ENCODE assay signal across 9 cellular contexts in the genomic region with DNA sequence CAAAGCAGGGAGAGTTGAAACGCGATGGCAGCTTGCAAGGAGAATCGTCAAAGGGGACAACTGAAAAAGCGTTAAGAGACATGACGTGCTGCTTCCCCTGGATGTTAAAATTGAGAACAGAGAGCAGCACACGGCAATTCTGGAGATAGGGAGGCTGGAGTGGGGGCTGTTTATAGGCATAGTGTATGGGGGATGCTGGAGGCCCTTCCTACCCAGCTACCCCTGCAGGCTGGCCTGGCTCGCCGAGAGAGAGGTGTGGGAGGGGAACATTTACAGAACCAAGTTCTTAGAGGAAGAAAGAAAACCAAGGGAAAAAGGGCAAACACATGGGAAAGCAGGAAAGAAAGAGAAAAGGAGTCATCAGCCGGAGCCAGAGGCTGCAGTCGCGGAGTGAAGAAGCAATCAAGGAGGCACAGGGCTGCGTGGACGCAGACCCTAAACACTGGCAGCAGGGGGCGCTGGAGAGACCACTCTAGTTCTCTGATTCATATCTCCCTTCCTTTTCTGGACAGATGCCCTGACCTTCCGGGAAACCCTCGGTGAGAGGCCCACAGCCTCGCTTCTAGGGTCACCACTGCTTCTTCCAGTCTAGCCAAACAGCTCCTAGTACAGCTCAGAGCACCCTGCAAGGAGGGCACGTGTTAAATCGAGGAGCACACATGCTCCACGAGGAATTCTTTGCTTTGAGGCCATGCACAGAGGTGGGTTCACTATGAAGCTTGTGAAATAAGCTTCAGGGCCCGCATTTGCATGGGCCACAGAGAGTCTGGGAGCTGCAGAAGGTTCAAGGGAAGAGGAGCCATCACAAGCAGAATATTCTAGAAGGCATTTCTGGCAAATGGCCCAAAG. TPM values are rescaled to one million over a fixed set of nuclear protein-coding genes. Genes with fewer than 3 reads are reported as not detected.
DNase-seq lines count a peak whose midpoint lies in the region; ATAC-seq and TF ChIP-seq lines count a peak whose summit lies in the region.
"Had no signal": no experiment of that assay in that cellular context is flagged by ENCODE, and none has a peak within 500 bp of the region (broad histone marks: within the 10 kb centered on the region; RNA-seq: fewer than 3 reads in every experiment).

No MANE protein-coding gene starts in this region.

- no peaks in the 10 kb centered on the region for H3K9me2 ChIP-seq in Karpas-422 (replicated peaks; ENCODE audit: insufficient read depth, low read length)

- H3K27ac Mint-ChIP-seq in activated naive CD8-positive, alpha-beta T cell treated with anti-CD3 and anti-CD28 coated beads for 36 hours = peak overlapping the region; percentile 42

- no peak overlapping the region for H3K4me3 ChIP-seq in A673 (ENCODE audit: low read depth, low read length, poor library complexity, severe bottlenecking)
- no peak overlapping the region for H3K4me3 ChIP-seq in Karpas-422 (ENCODE audit: low read length)
- H3K4me3 ChIP-seq: ascending aorta had no signal

- TF ChIP-seq CTCF in A673 (conservative IDR thresholded peaks at IDR 0.05; ENCODE audit: low read depth, low read length) (peak; percentile 85), GM13976 (IDR thresholded peaks at IDR 0.05; ENCODE audit: borderline replicate concordance, control extremely low read depth, extremely low read depth, insufficient read depth, missing control alignments) (peak; percentile 53)

- DNase-seq in A673 (ENCODE audit: low spot score) = peak; percentile 64
- peak; percentile 66 for DNase-seq in GM13976 (ENCODE audit: low spot score)
- DNase-seq in Karpas-422 = peak; percentile 89
- DNase-seq in activated naive CD8-positive, alpha-beta T cell treated with anti-CD3 and anti-CD28 coated beads for 36 hours = peak; percentile 50
- DNase-seq in inferior parietal cortex (ENCODE audit: extremely low spot score) = peak; percentile 65
- DNase-seq in stromal cell of bone marrow (ENCODE audit: low read depth) = peak; percentile 25
- DNase-seq in SHP77 (lab: John Stamatoyannopoulos, UW) = no peak

- no peak overlapping the region for H3K4me2 ChIP-seq in Karpas-422 (ENCODE audit: low read depth, low read length, poor library complexity, severe bottlenecking)

- ATAC-seq in GM19452 (IDR thresholded peaks at IDR 0.05; ENCODE audit: unreplicated experiment) = no peak

- peaks cover 17% of the 10 kb centered on the region for H3K27me3 Mint-ChIP-seq in activated naive CD8-positive, alpha-beta T cell treated with anti-CD3 and anti-CD28 coated beads for 36 hours

- no TSS peak for BruUV-seq in A673 (replicated peaks; lab: Mats Ljungman, UMichigan)

- no peaks in the 10 kb centered on the region for H3K36me3 Mint-ChIP-seq in activated naive CD8-positive, alpha-beta T cell treated with anti-CD3 and anti-CD28 coated beads for 36 hours

- no peak overlapping the region for H3K4me3 Mint-ChIP-seq in activated naive CD8-positive, alpha-beta T cell treated with anti-CD3 and anti-CD28 coated beads for 36 hours

- in situ Hi-C loops in GM13976 (cut with MboI; ENCODE audit: low sequenced_read_pairs, unreplicated experiment) = no loop called here

- no peaks in the 10 kb centered on the region for H4K20me1 ChIP-seq in Karpas-422 (ENCODE audit: insufficient read depth, low read depth, low read length)

- no peak overlapping the region for H2AFZ ChIP-seq in Karpas-422 (ENCODE audit: low read length)

- CTCF ChIA-PET in A673 (lab: Charles Lee) = interaction anchor here (0.7 to 1.7 kb wide), 5 partner anchors 17 to 301 kb away, joined by 3 to 10 read pairs (median 4); no protein-coding TSS in a partner anchor

- H3K9me3 ChIP-seq in A673 (ENCODE audit: low read depth, low read length, poor library complexity, severe bottlenecking) = no peaks in the 10 kb centered on the region
- H3K9me3 ChIP-seq in Karpas-422 (ENCODE audit: low read length) = no peaks in the 10 kb centered on the region
- H3K9me3 ChIP-seq: ascending aorta had no signal

- H3K27ac ChIP-seq in A673 (ENCODE audit: low read depth, low read length, poor library complexity, severe bottlenecking) (no peak overlapping the region), Karpas-422 (ENCODE audit: low read length) (no peak overlapping the region)
- H3K27ac ChIP-seq: ascending aorta had no signal

- H3K9me3 Mint-ChIP-seq in activated naive CD8-positive, alpha-beta T cell treated with anti-CD3 and anti-CD28 coated beads for 36 hours = no peaks in the 10 kb centered on the region

- H3K4me1 Mint-ChIP-seq in activated naive CD8-positive, alpha-beta T cell treated with anti-CD3 and anti-CD28 coated beads for 36 hours = peaks cover 11% of the 10 kb centered on the region

- no peak overlapping the region for H3K9ac ChIP-seq in Karpas-422 (ENCODE audit: low read length)

- H3K79me2 ChIP-seq in Karpas-422 (ENCODE audit: low read length) = no peaks in the 10 kb centered on the region

- H3K4me1 ChIP-seq in A673 (ENCODE audit: insufficient read depth, low read length, poor library complexity, severe bottlenecking) = no peaks in the 10 kb centered on the region
- peaks cover 12% of the 10 kb centered on the region for H3K4me1 ChIP-seq in Karpas-422 (ENCODE audit: low read length)
- H3K4me1 ChIP-seq: ascending aorta had no signal

- intact Hi-C loops in A673 (cut with micrococcal nuclease; ENCODE audit: unreplicated experiment) = no loop called here

- H3K36me3 ChIP-seq in A673 (ENCODE audit: insufficient read depth, low read length, poor library complexity, severe bottlenecking) (no peaks in the 10 kb centered on the region), Karpas-422 (ENCODE audit: insufficient read depth, low read length) (no peaks in the 10 kb centered on the region)
- H3K36me3 ChIP-seq: ascending aorta had no signal

- H3K27me3 ChIP-seq in A673 (replicated peaks; ENCODE audit: insufficient read depth, low read depth, low read length, poor library complexity) (no peaks in the 10 kb centered on the region), Karpas-422 (ENCODE audit: low read length) (0 out of 2 replicates have a peak, but pooled peaks cover 3% of the 10 kb centered on the region)
- H3K27me3 ChIP-seq: ascending aorta had no signal

- POLR2A ChIA-PET in A673 (lab: Charles Lee; ENCODE audit: low non-redundant PET) = no interaction called here

RNA-seq across cellular contexts. Expression of gene MYH13, which starts 55.6 kb away (rescaled TPM):
- total RNA-seq in A673 (2021) = not detected in 2 replicates
- total RNA-seq in Karpas-422 (2014; rRNA removed; shearing (Covaris generic); ENCODE audit: low replicate concordance) = not detected in 2 replicates
- not detected for total RNA-seq in activated naive CD8-positive, alpha-beta T cell treated with anti-CD3 and anti-CD28 coated beads for 36 hours
- total RNA-seq: ascending aorta had no signal

Comparison
In these comparisons a context has a peak if more than half of its experiments do, and no peak if none do; other contexts are left out.
1. DNase-seq: peak in A673 (single experiment), GM13976 (single experiment), Karpas-422 (single experiment), activated naive CD8-positive, alpha-beta T cell treated with anti-CD3 and anti-CD28 coated beads for 36 hours (single experiment), inferior parietal cortex (single experiment) and stromal cell of bone marrow (single experiment); none in SHP77 (0 of 2).